26 cellular contexts compared by ENCODE assay signal in the genomic region with DNA sequence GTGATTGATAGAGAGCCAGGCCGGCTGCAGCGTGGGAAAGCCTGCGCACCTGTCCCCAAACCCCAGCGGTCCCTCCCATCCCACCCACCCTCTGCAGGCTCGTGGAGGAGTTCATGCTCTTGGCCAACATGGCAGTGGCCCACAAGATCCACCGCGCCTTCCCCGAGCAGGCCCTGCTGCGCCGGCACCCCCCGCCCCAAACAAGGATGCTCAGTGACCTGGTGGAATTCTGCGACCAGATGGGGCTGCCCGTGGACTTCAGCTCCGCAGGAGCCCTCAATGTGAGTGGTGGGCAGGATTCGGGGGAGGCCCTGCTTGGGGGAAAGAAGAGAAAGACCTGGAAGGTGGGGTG. TPM values are rescaled to one million over a fixed set of nuclear protein-coding genes. Genes with fewer than 3 reads are reported as not detected.
A peak's percentile ranks its signal among the peaks of the same experiment; 100 is the strongest.
DNase-seq lines count a peak whose midpoint lies in the region; ATAC-seq and TF ChIP-seq lines count a peak whose summit lies in the region.
"Had no signal": no experiment of that assay in that cellular context is flagged by ENCODE, and none has a peak within 500 bp of the region (broad histone marks: within the 10 kb centered on the region; RNA-seq: fewer than 3 reads in every experiment).

No MANE protein-coding gene starts in this region.

- no peak overlapping the region for H3K4ac ChIP-seq in neuronal stem cell (ENCODE audit: low read length)

- whole genome bisulfite sequencing in neuronal stem cell (ENCODE audit: extremely low coverage in 2 of 2, insufficient read length in 2 of 2, insufficient replicate concordance in 1 of 2), 2 donors = no CpG with 5 or more reads among the region's 15 CpGs

- no peak overlapping the region for H3K23ac ChIP-seq in neuronal stem cell (ENCODE audit: low read depth, low read length, poor library complexity)

- H2BK12ac ChIP-seq in neuronal stem cell (ENCODE audit: low read length) = no peak overlapping the region

- no peak overlapping the region for H2AK5ac ChIP-seq in neuronal stem cell (ENCODE audit: low read depth, low read length)

- no peak overlapping the region for H3K27ac Mint-ChIP-seq in chondrocyte (ENCODE audit: unreplicated experiment)
- H3K27ac Mint-ChIP-seq: CD8-positive, alpha-beta T cell had no signal

- TF ChIP-seq CTCF in chondrocyte (IDR thresholded peaks at IDR 0.05) (no peak), omental fat pad (IDR thresholded peaks at IDR 0.05) (no peak)

- no peaks in the 10 kb centered on the region for H3K9me3 Mint-ChIP-seq in chondrocyte (ENCODE audit: low read depth)
- H3K9me3 Mint-ChIP-seq: CD8-positive, alpha-beta T cell had no signal

- no peak overlapping the region for H4K91ac ChIP-seq in neuronal stem cell (ENCODE audit: low read depth, low read length, poor library complexity)

- DNase-seq in activated CD8-positive, alpha-beta memory T cell treated with anti-CD3 and anti-CD28 coated beads for 24 hours = peak; percentile 46
- DNase-seq in activated CD8-positive, alpha-beta memory T cell treated with anti-CD3 and anti-CD28 coated beads, Interleukin-2, amount 50 U/mL, for 4 hours = no peak
- DNase-seq in chondrocyte (ENCODE audit: low spot score) (peak; percentile 61), neuronal stem cell (ENCODE audit: low spot score) (no peak), SJCRH30 (no peak), omental fat pad (ENCODE audit: low spot score) (no peak)
- DNase-seq: ACHN; CD8-positive, alpha-beta T cell; DND-41; GM23248; IMR-90; NCI-H1092 treated with DMSO at 0.1 percent for 48 hours; NCI-H1436 treated with DMSO at 0.1 percent for 48 hours; NCI-H1930; NCI-H2227 treated with DMSO at 0.1 percent for 48 hours; NCI-H510A treated with DMSO at 0.1 percent for 48 hours; NCI-H748 treated with DMSO at 0.1 percent for 48 hours; NK-92 treated with Interleukin-12 subunit alpha and Interleukin-12 subunit beta, amount 100 ng/mL, for 24 hours had no signal

- H3K36me3 Mint-ChIP-seq in chondrocyte (ENCODE audit: low read depth) = no peaks in the 10 kb centered on the region

- no peak overlapping the region for H4K8ac ChIP-seq in neuronal stem cell (ENCODE audit: low read depth, low read length)

- peak overlapping the region; percentile 53 for H2BK5ac ChIP-seq in neuronal stem cell (ENCODE audit: low read length)

- H3K36me3 ChIP-seq in BLaER1 = peaks cover 11% of the 10 kb centered on the region; the same call in 1 of the 2 replicates
- H3K36me3 ChIP-seq in neuronal stem cell (replicated peaks in 1 of 2; ENCODE audit: control insufficient read depth in 2 of 2, insufficient read depth in 2 of 2, low read length in 2 of 2) = no peaks in the 10 kb centered on the region
- no peaks in the 10 kb centered on the region for H3K36me3 ChIP-seq in SJCRH30
- H3K36me3 ChIP-seq: HAP-1 had no signal

- no peak overlapping the region for H3K18ac ChIP-seq in neuronal stem cell (ENCODE audit: low read length)

- no peak overlapping the region for H2BK15ac ChIP-seq in neuronal stem cell (ENCODE audit: low read length)

- no peak overlapping the region for H3K14ac ChIP-seq in neuronal stem cell (ENCODE audit: low read length)

- no peak for ATAC-seq in GM18520 (IDR thresholded peaks at IDR 0.05; ENCODE audit: unreplicated experiment)
- no peak for ATAC-seq in omental fat pad (ENCODE audit: low FRiP score)
- ATAC-seq: CD8-positive, alpha-beta T cell; GM12878 had no signal

- no peak overlapping the region for H3K4me2 ChIP-seq in BLaER1
- no peak overlapping the region for H3K4me2 ChIP-seq in neuronal stem cell (ENCODE audit: insufficient read depth, low read length, poor library complexity, severe bottlenecking)
- H3K4me2 ChIP-seq: KMS-11 had no signal

- H3K27me3 Mint-ChIP-seq in chondrocyte (ENCODE audit: low read depth) = no peaks in the 10 kb centered on the region

- H3K9me3 ChIP-seq in BLaER1 = no peaks in the 10 kb centered on the region
- no peaks in the 10 kb centered on the region for H3K9me3 ChIP-seq in neuronal stem cell (replicated peaks in 1 of 2; ENCODE audit: control insufficient read depth in 2 of 2, insufficient read depth in 1 of 2, low read depth in 1 of 2, low read length in 2 of 2)
- no peaks in the 10 kb centered on the region for H3K9me3 ChIP-seq in SJCRH30 (replicated peaks)
- H3K9me3 ChIP-seq: BLaER1 treated with 17β-estradiol and CSF1 and Interleukin-3, amounts not matched to agents 10 nM and 100 nM; HAP-1 had no signal

- H3K4me1 ChIP-seq in BLaER1 (peaks cover 66% of the 10 kb centered on the region), neuronal stem cell (ENCODE audit: control insufficient read depth in 2 of 2, insufficient read depth in 1 of 2, low read depth in 1 of 2, low read length in 2 of 2) (peaks cover 0 to 10% of the 10 kb centered on the region in 2 donors), SJCRH30 (peaks cover 3% of the 10 kb centered on the region; the same call in 1 of the 2 replicates)
- H3K4me1 ChIP-seq: HAP-1 had no signal

- H2BK120ac ChIP-seq in neuronal stem cell (ENCODE audit: low read depth, low read length) = no peak overlapping the region

- no peak overlapping the region for H3K4me3 Mint-ChIP-seq in chondrocyte (ENCODE audit: unreplicated experiment)
- H3K4me3 Mint-ChIP-seq: CD8-positive, alpha-beta T cell had no signal

- no peaks in the 10 kb centered on the region for H3K27me3 ChIP-seq in BLaER1
- no peaks in the 10 kb centered on the region for H3K27me3 ChIP-seq in neuronal stem cell (ENCODE audit: control insufficient read depth in 3 of 3, insufficient read depth in 3 of 3, low read depth in 1 of 3, low read length in 3 of 3)
- no peaks in the 10 kb centered on the region for H3K27me3 ChIP-seq in SJCRH30
- H3K27me3 ChIP-seq: BLaER1 treated with 17β-estradiol and CSF1 and Interleukin-3, amounts not matched to agents 10 nM and 100 nM had no signal

- H3K27ac ChIP-seq in BLaER1 (peak overlapping the region; percentile 55; the same call in 1 of the 2 replicates), neuronal stem cell (replicated peaks; ENCODE audit: low read length) (no peak overlapping the region), SJCRH30 (no peak overlapping the region)
- H3K27ac ChIP-seq: 22Rv1, GM23248, KMS-11 had no signal

- H2AFZ ChIP-seq in neuronal stem cell (ENCODE audit: low read length) = no peak overlapping the region
- H2AFZ ChIP-seq: GM23248 had no signal

- no peak overlapping the region for H3K9ac ChIP-seq in BLaER1
- no peak overlapping the region for H3K9ac ChIP-seq in neuronal stem cell (ENCODE audit: low read depth, low read length, poor library complexity)
- H3K9ac ChIP-seq: GM23248, KMS-11 had no signal

- H3K79me1 ChIP-seq in neuronal stem cell (ENCODE audit: low read depth, low read length) = peaks cover 3% of the 10 kb centered on the region

- peaks cover 3% of the 10 kb centered on the region for H3K4me1 Mint-ChIP-seq in chondrocyte (ENCODE audit: low read depth)

- H3K4me3 ChIP-seq in BLaER1 = no peak overlapping the region
- no peak overlapping the region for H3K4me3 ChIP-seq in neuronal stem cell (ENCODE audit: low read length in 2 of 2)
- H3K4me3 ChIP-seq in SJCRH30 = no peak overlapping the region
- H3K4me3 ChIP-seq: BLaER1 treated with 17β-estradiol and CSF1 and Interleukin-3, amounts not matched to agents 10 nM and 100 nM; GM12878; GM23248; HAP-1 had no signal

- H4K20me1 ChIP-seq in BLaER1 = peaks cover 21% of the 10 kb centered on the region

RNA-seq across cellular contexts. Expression of gene ALPP, which starts 48.9 kb away (rescaled TPM):
- total RNA-seq in chondrocyte = not detected in 3 replicates
- not detected for polyA plus RNA-seq in neuronal stem cell (2013, experiment 1 of 2)
- not detected for polyA plus RNA-seq in neuronal stem cell (2013, experiment 2 of 2)
- total RNA-seq in SJCRH30 (2014; rRNA removed; shearing (Covaris generic)) = 0.08 TPM in 1 of 2 replicates, not detected in the other
- total RNA-seq in omental fat pad = not detected
- total RNA-seq: CD8-positive, alpha-beta T cell; GM12878; GM23248; HT1080; IMR-90 had no signal
- polyA plus RNA-seq: GM23248, IMR-90 had no signal

Comparison
In these comparisons a context has a peak if more than half of its experiments do, and no peak if none do; other contexts are left out.
1. DNase-seq: peak in activated CD8-positive, alpha-beta memory T cell treated with anti-CD3 and anti-CD28 coated beads for 24 hours (single experiment) and chondrocyte (single experiment); none in activated CD8-positive, alpha-beta memory T cell treated with anti-CD3 and anti-CD28 coated beads, Interleukin-2, amount 50 U/mL, for 4 hours (single experiment), neuronal stem cell (single experiment), SJCRH30 (0 of 2) and omental fat pad (single experiment).